ENCODE assay signal across 28 cellular contexts in the genomic region with DNA sequence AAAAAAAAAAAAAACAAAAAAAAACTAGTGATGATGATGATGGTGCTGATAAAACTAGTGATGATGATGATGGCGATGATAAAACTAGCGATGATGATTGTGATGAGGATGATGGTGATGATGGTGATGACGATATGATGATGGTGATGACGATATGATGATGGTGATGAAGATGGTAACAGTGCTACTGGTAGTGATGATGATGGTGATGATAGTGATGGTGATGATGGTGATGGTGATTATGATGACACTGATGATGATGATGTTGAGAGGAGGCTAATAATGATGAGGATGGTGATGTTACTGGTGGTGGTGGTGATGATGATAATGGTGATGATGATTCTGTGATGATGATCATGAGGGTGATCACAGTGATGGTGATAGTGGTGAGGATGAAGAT.
"Had no signal": no experiment of that assay in that cellular context is flagged by ENCODE, and none has a peak within 500 bp of the region (broad histone marks: within the 10 kb centered on the region; RNA-seq: fewer than 3 reads in every experiment).

No MANE protein-coding gene starts in this region.

- H3K36me3 ChIP-seq: left lung, lower lobe of right lung, pancreas, prostate gland, sigmoid colon, spleen, suprapubic skin, thoracic aorta, tibial artery, upper lobe of right lung, uterus had no signal

- H3K4me3 ChIP-seq: left lung, lower lobe of right lung, pancreas, prostate gland, sigmoid colon, spleen, suprapubic skin, thoracic aorta, tibial artery, upper lobe of right lung, uterus had no signal

- H3K9me3 ChIP-seq: lower lobe of right lung, pancreas, prostate gland, suprapubic skin, thoracic aorta, tibial artery, upper lobe of right lung, uterus had no signal

- ATAC-seq: left colon; left lung; lower lobe of right lung; naive thymus-derived CD8-positive, alpha-beta T cell; pancreas; right cardiac atrium; stimulated activated effector memory CD8-positive, alpha-beta T cell treated with anti-CD3 and anti-CD28 coated beads, Interleukin-12 subunit alpha, Interleukin-12 subunit beta, amount 100 ng/mL, for 72 hours; upper lobe of right lung had no signal

- H3K27me3 ChIP-seq: pancreas, spleen, suprapubic skin, tibial artery, upper lobe of right lung, uterus had no signal

- DNase-seq: hypothalamus; immature natural killer cell; kidney; left colon; left lung; lower lobe of right lung; mammary epithelial cell; mesenchymal stem cell; naive thymus-derived CD8-positive, alpha-beta T cell; nucleus accumbens; pancreas; posterior cingulate gyrus; retina; right cardiac atrium; sigmoid colon; small intestine; spleen; stimulated activated CD4-positive, alpha-beta T cell treated with anti-CD3 and anti-CD28 coated beads, Interleukin-4, amount 100 ng/mL, for 24 hours; stimulated activated naive CD4-positive, alpha-beta T cell; tibial artery; trophoblast cell; upper lobe of right lung; uterus had no signal

- H3K4me1 ChIP-seq: left lung, lower lobe of right lung, pancreas, prostate gland, sigmoid colon, spleen, suprapubic skin, tibial artery, upper lobe of right lung, uterus had no signal

- FAIRE-seq: islet of Langerhans, kidney, pancreas, small intestine had no signal

- H3K27ac ChIP-seq: left lung, lower lobe of right lung, pancreas, prostate gland, sigmoid colon, spleen, suprapubic skin, thoracic aorta, tibial artery, upper lobe of right lung, uterus had no signal
